ENCODE assay signal across 9 cellular contexts in the genomic region with DNA sequence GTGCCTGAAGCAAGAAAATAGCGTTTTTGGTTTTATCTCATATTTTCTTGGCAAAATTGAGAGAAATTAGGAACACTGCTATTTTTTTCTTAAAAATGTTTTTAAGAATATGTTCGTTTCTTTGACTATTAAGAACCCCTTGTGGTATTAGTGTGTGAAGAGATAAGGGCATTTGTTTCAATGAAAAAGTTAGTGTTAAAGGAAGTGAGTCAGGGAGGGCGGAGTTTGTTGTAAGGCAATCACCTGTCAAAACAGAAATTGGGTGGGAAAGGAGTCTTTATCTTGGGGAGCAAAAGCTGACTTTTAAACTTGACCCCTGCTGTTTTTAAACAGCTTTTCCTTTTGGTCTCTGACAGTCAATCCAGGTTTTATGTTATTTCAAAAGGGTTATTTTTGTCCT. TPM values are rescaled to one million over a fixed set of nuclear protein-coding genes. Genes with fewer than 3 reads are reported as not detected.
DNase-seq lines count a peak whose midpoint lies in the region; ATAC-seq and TF ChIP-seq lines count a peak whose summit lies in the region.
"Had no signal": no experiment of that assay in that cellular context is flagged by ENCODE, and none has a peak within 500 bp of the region (broad histone marks: within the 10 kb centered on the region; RNA-seq: fewer than 3 reads in every experiment).

No MANE protein-coding gene starts in this region.

- H3K4me3 ChIP-seq in CD8-positive, alpha-beta T cell (ENCODE audit: low read depth, low read length), result peak overlapping the region; percentile 15
- peak overlapping the region; percentile 92 for H3K4me3 ChIP-seq in Loucy (ENCODE audit: low read length, poor library complexity, severe bottlenecking)
- H3K4me3 ChIP-seq: uterus had no signal

- peak overlapping the region; percentile 99 for H3K4me3 Mint-ChIP-seq in CD8-positive, alpha-beta T cell
- H3K4me3 Mint-ChIP-seq in activated naive CD8-positive, alpha-beta T cell treated with anti-CD3 and anti-CD28 coated beads for 36 hours, result peak overlapping the region; percentile 96

- POLR2A ChIA-PET in CD8-positive, alpha-beta T cell (lab: Charles Lee), result interaction anchor here (1.8 to 2.1 kb wide), 2 partner anchors 55 to 124 kb away, joined by 6 to 8 read pairs; no protein-coding TSS in a partner anchor

- peaks cover 76% of the 10 kb centered on the region for H3K79me2 ChIP-seq in Loucy (ENCODE audit: insufficient read depth, low read length)

- peaks cover 28% of the 10 kb centered on the region for H3K36me3 Mint-ChIP-seq in CD8-positive, alpha-beta T cell
- H3K36me3 Mint-ChIP-seq in activated naive CD8-positive, alpha-beta T cell treated with anti-CD3 and anti-CD28 coated beads for 36 hours, result peaks cover 15% of the 10 kb centered on the region

- no peaks in the 10 kb centered on the region for H3K9me2 ChIP-seq in Loucy (replicated peaks; ENCODE audit: low read depth, low read length)

- H4K20me1 ChIP-seq in Loucy (ENCODE audit: insufficient read depth, low read length, poor library complexity, severe bottlenecking), result peaks cover 49% of the 10 kb centered on the region

- H3K9ac ChIP-seq in Loucy (ENCODE audit: low read depth, low read length, poor library complexity, severe bottlenecking), result peak overlapping the region; percentile 98

- H3K27me3 ChIP-seq in CD8-positive, alpha-beta T cell (ENCODE audit: insufficient read depth, low read length), result no peaks in the 10 kb centered on the region
- no peaks in the 10 kb centered on the region for H3K27me3 ChIP-seq in Loucy (ENCODE audit: insufficient read depth, low read length, poor library complexity, severe bottlenecking)
- H3K27me3 ChIP-seq: uterus had no signal

- peaks cover 61% of the 10 kb centered on the region for H3K4me1 Mint-ChIP-seq in CD8-positive, alpha-beta T cell (ENCODE audit: low read depth)
- H3K4me1 Mint-ChIP-seq in activated naive CD8-positive, alpha-beta T cell treated with anti-CD3 and anti-CD28 coated beads for 36 hours, result peaks cover 43% of the 10 kb centered on the region

- no peak overlapping the region for H2AFZ ChIP-seq in Loucy (ENCODE audit: low read length)

- H3K36me3 ChIP-seq in CD8-positive, alpha-beta T cell (ENCODE audit: insufficient read depth, low read length), result no peaks in the 10 kb centered on the region
- H3K36me3 ChIP-seq in Loucy (ENCODE audit: insufficient read depth, low read length), result no peaks in the 10 kb centered on the region
- H3K36me3 ChIP-seq: uterus had no signal

- H3K9me3 Mint-ChIP-seq in CD8-positive, alpha-beta T cell, result no peaks in the 10 kb centered on the region
- no peaks in the 10 kb centered on the region for H3K9me3 Mint-ChIP-seq in activated naive CD8-positive, alpha-beta T cell treated with anti-CD3 and anti-CD28 coated beads for 36 hours

- intact Hi-C loops in CD8-positive, alpha-beta T cell (cut with DNase I, micrococcal nuclease), result loop anchor here (2.0 to 10.0 kb wide), 4 partner anchors 55 to 1961 kb away; a partner anchor contains a TSS
- intact Hi-C loops in posterior vena cava (cut with DNase I), result loop anchor here (10.0 kb wide), 2 partner anchors 111 to 599 kb away; no protein-coding TSS in a partner anchor

- no peak for ATAC-seq in CD8-positive, alpha-beta T cell

- peak overlapping the region; percentile 84 for H3K4me2 ChIP-seq in Loucy (ENCODE audit: low read depth, low read length, poor library complexity, severe bottlenecking)

- peaks cover 6% of the 10 kb centered on the region; the same call in 1 of the 2 replicates for H3F3A ChIP-seq in Loucy (ENCODE audit: low read depth)

- CTCF ChIA-PET in CD8-positive, alpha-beta T cell (lab: Charles Lee), result interaction anchor here (1.0 to 9.6 kb wide), 6 partner anchors 43 to 603 kb away, joined by 3 to 109 read pairs (median 4); no protein-coding TSS in a partner anchor

- H3K4me1 ChIP-seq in CD8-positive, alpha-beta T cell (ENCODE audit: insufficient read depth, low read length), result peaks cover 39% of the 10 kb centered on the region
- H3K4me1 ChIP-seq in Loucy (ENCODE audit: insufficient read depth, low read length, poor library complexity, severe bottlenecking), result peaks cover 48% of the 10 kb centered on the region
- H3K4me1 ChIP-seq: uterus had no signal

- H3K9me3 ChIP-seq in CD8-positive, alpha-beta T cell (ENCODE audit: low read length), result no peaks in the 10 kb centered on the region
- H3K9me3 ChIP-seq in Loucy (ENCODE audit: insufficient read depth, low read depth, low read length), result no peaks in the 10 kb centered on the region
- H3K9me3 ChIP-seq: uterus had no signal

- H3K27me3 Mint-ChIP-seq in CD8-positive, alpha-beta T cell (ENCODE audit: low read depth), result no peaks in the 10 kb centered on the region
- no peaks in the 10 kb centered on the region for H3K27me3 Mint-ChIP-seq in activated naive CD8-positive, alpha-beta T cell treated with anti-CD3 and anti-CD28 coated beads for 36 hours

- H3K27ac ChIP-seq in CD8-positive, alpha-beta T cell (ENCODE audit: low read depth, low read length), result no peak overlapping the region

- peak overlapping the region; percentile 87 for H3K27ac Mint-ChIP-seq in CD8-positive, alpha-beta T cell
- H3K27ac Mint-ChIP-seq in activated naive CD8-positive, alpha-beta T cell treated with anti-CD3 and anti-CD28 coated beads for 36 hours, result peak overlapping the region; percentile 31

- DNase-seq in CD8-positive, alpha-beta T cell, result peak in 4 of 7 experiments; percentile 32 to 52 (median 40)
- no peak for DNase-seq in activated naive CD8-positive, alpha-beta T cell treated with anti-CD3 and anti-CD28 coated beads for 36 hours
- DNase-seq in lung microvascular endothelial cell (ENCODE audit: low read depth in 2 of 2), result peak; percentile 46 to 66
- no peak for DNase-seq in germinal center (ENCODE audit: low spot score)
- DNase-seq in posterior vena cava (ENCODE audit: low spot score), result no peak
- DNase-seq in H4 (ENCODE audit: low spot score), result no peak
- DNase-seq in cerebellum (ENCODE audit: low spot score), result no peak
- DNase-seq: uterus had no signal

- no peak for TF ChIP-seq CTCF in CD8-positive, alpha-beta T cell (IDR thresholded peaks at IDR 0.05)
- no peak for TF ChIP-seq CTCF in Loucy (conservative IDR thresholded peaks at IDR 0.05; ENCODE audit: low read length)

RNA-seq across cellular contexts. Expression of a gene that starts 4.2 kb away (rescaled TPM):
- total RNA-seq in CD8-positive, alpha-beta T cell, result 10 to 100 TPM; 16.9 to 17.6 TPM
- total RNA-seq in activated naive CD8-positive, alpha-beta T cell treated with anti-CD3 and anti-CD28 coated beads for 36 hours, result 10 to 100 TPM; 12.4 to 12.7 TPM
- total RNA-seq in lung microvascular endothelial cell (12.5 and 16.1 TPM in 2 replicates), posterior vena cava (10 to 100 TPM; 10.7 to 14.1 TPM), cerebellum (11.5 TPM)
- 15.7 TPM in 2 replicates for total RNA-seq in H4 (2014; rRNA removed; shearing (Covaris generic))

Comparison
In these comparisons a context has a peak if more than half of its experiments do, and no peak if none do; other contexts are left out.
1. DNase-seq: peak in CD8-positive, alpha-beta T cell (4 of 7) and lung microvascular endothelial cell (2 of 2); none in activated naive CD8-positive, alpha-beta T cell treated with anti-CD3 and anti-CD28 coated beads for 36 hours (single experiment), germinal center (single experiment), posterior vena cava (single experiment), H4 (single experiment) and cerebellum (single experiment).